8 cellular contexts compared by ENCODE assay signal in genomic region chr11:76783901-76784813, GRCh38. TPM values are rescaled to one million over a fixed set of nuclear protein-coding genes. Genes with fewer than 3 reads are reported as not detected.
A peak's percentile ranks its signal among the peaks of the same experiment; 100 is the strongest.
DNase-seq lines count a peak whose midpoint lies in the region; ATAC-seq and TF ChIP-seq lines count a peak whose summit lies in the region.

No MANE protein-coding gene starts in this region.

- H3K4me3 Mint-ChIP-seq in activated CD4-positive, alpha-beta memory T cell treated with anti-CD3 and anti-CD28 coated beads for 36 hours = peak overlapping the region; percentile 49
- H3K4me3 Mint-ChIP-seq in activated CD4-positive, alpha-beta memory T cell treated with anti-CD3 and anti-CD28 coated beads, Interleukin-2, amount 10 ng/mL, durations not matched to agents 7 days and 5 days = no peak overlapping the region
- peak overlapping the region; percentile 85 for H3K4me3 Mint-ChIP-seq in neural progenitor cell

- no peaks in the 10 kb centered on the region for H3K27me3 ChIP-seq in neural progenitor cell

- H4K20me1 ChIP-seq in neural progenitor cell (ENCODE audit: low read depth) = peaks cover 52% of the 10 kb centered on the region

- H3K79me2 ChIP-seq in neural progenitor cell (ENCODE audit: low read depth) = peaks cover 53% of the 10 kb centered on the region

- peaks cover 27% of the 10 kb centered on the region for H3F3A ChIP-seq in neural progenitor cell (ENCODE audit: low read depth)

- peaks cover 37% of the 10 kb centered on the region for H3K27me3 Mint-ChIP-seq in activated CD4-positive, alpha-beta memory T cell treated with anti-CD3 and anti-CD28 coated beads for 36 hours
- H3K27me3 Mint-ChIP-seq in activated CD4-positive, alpha-beta memory T cell treated with anti-CD3 and anti-CD28 coated beads, Interleukin-2, amount 10 ng/mL, durations not matched to agents 7 days and 5 days = peaks cover 55% of the 10 kb centered on the region
- peaks cover 8% of the 10 kb centered on the region for H3K27me3 Mint-ChIP-seq in neural progenitor cell (ENCODE audit: insufficient read depth, low read depth)

- POLR2A ChIA-PET in activated CD4-positive, alpha-beta memory T cell treated with anti-CD3 and anti-CD28 coated beads for 36 hours (lab: Charles Lee) = no interaction called here
- POLR2A ChIA-PET in activated CD4-positive, alpha-beta memory T cell treated with anti-CD3 and anti-CD28 coated beads, Interleukin-2, amount 10 ng/mL, durations not matched to agents 7 days and 5 days (lab: Charles Lee) = no interaction called here

- peaks cover 44% of the 10 kb centered on the region for H3K4me1 ChIP-seq in neural progenitor cell

- H3K4me1 Mint-ChIP-seq in activated CD4-positive, alpha-beta memory T cell treated with anti-CD3 and anti-CD28 coated beads for 36 hours (ENCODE audit: low read depth) = peaks cover 17% of the 10 kb centered on the region
- peaks cover 19% of the 10 kb centered on the region for H3K4me1 Mint-ChIP-seq in activated CD4-positive, alpha-beta memory T cell treated with anti-CD3 and anti-CD28 coated beads, Interleukin-2, amount 10 ng/mL, durations not matched to agents 7 days and 5 days
- H3K4me1 Mint-ChIP-seq in neural progenitor cell = peaks cover 53% of the 10 kb centered on the region

- CTCF ChIA-PET in activated CD4-positive, alpha-beta memory T cell treated with anti-CD3 and anti-CD28 coated beads for 36 hours (lab: Charles Lee) = interaction anchor here (0.5 to 1.4 kb wide), 2 partner anchors 14 to 129 kb away, joined by 4 to 5 read pairs; no protein-coding TSS in a partner anchor
- CTCF ChIA-PET in activated CD4-positive, alpha-beta memory T cell treated with anti-CD3 and anti-CD28 coated beads, Interleukin-2, amount 10 ng/mL, durations not matched to agents 7 days and 5 days (lab: Charles Lee) = no interaction called here

- ATAC-seq in SK-N-SH treated with all-trans-retinoic acid at 6 μM for 48 hours (peak; percentile 56), GM21526 (IDR thresholded peaks at IDR 0.05; ENCODE audit: low FRiP score, unreplicated experiment) (no peak), HG03457 (IDR thresholded peaks at IDR 0.05; ENCODE audit: unreplicated experiment) (no peak)

- H3K27ac ChIP-seq in neural progenitor cell = peak overlapping the region; percentile 94

- no peak for TF ChIP-seq CTCF in neural progenitor cell (IDR thresholded peaks at IDR 0.05)

- peak overlapping the region; percentile 80 for H3K4me3 ChIP-seq in neural progenitor cell

- peak overlapping the region; percentile 79 for H3K4me2 ChIP-seq in neural progenitor cell

- H3K9me3 ChIP-seq in neural progenitor cell (ENCODE audit: low read depth) = no peaks in the 10 kb centered on the region

- H3K9ac ChIP-seq in neural progenitor cell = peak overlapping the region; percentile 65

- no peak overlapping the region for H3K27ac Mint-ChIP-seq in activated CD4-positive, alpha-beta memory T cell treated with anti-CD3 and anti-CD28 coated beads for 36 hours
- H3K27ac Mint-ChIP-seq in activated CD4-positive, alpha-beta memory T cell treated with anti-CD3 and anti-CD28 coated beads, Interleukin-2, amount 10 ng/mL, durations not matched to agents 7 days and 5 days = no peak overlapping the region
- no peak overlapping the region for H3K27ac Mint-ChIP-seq in neural progenitor cell

- H2AFZ ChIP-seq in neural progenitor cell (replicated peaks) = peak overlapping the region; percentile 38

- H3K36me3 Mint-ChIP-seq in activated CD4-positive, alpha-beta memory T cell treated with anti-CD3 and anti-CD28 coated beads for 36 hours = no peaks in the 10 kb centered on the region
- H3K36me3 Mint-ChIP-seq in activated CD4-positive, alpha-beta memory T cell treated with anti-CD3 and anti-CD28 coated beads, Interleukin-2, amount 10 ng/mL, durations not matched to agents 7 days and 5 days (ENCODE audit: low read depth) = no peaks in the 10 kb centered on the region
- H3K36me3 Mint-ChIP-seq in neural progenitor cell = peaks cover 23% of the 10 kb centered on the region

- H3K9me3 Mint-ChIP-seq in activated CD4-positive, alpha-beta memory T cell treated with anti-CD3 and anti-CD28 coated beads for 36 hours = no peaks in the 10 kb centered on the region
- H3K9me3 Mint-ChIP-seq in activated CD4-positive, alpha-beta memory T cell treated with anti-CD3 and anti-CD28 coated beads, Interleukin-2, amount 10 ng/mL, durations not matched to agents 7 days and 5 days = no peaks in the 10 kb centered on the region
- H3K9me3 Mint-ChIP-seq in neural progenitor cell = peaks cover 2% of the 10 kb centered on the region

- no peak for DNase-seq in activated CD4-positive, alpha-beta memory T cell treated with anti-CD3 and anti-CD28 coated beads for 36 hours
- DNase-seq in activated CD4-positive, alpha-beta memory T cell treated with anti-CD3 and anti-CD28 coated beads, Interleukin-2, amount 10 ng/mL, durations not matched to agents 7 days and 5 days = no peak
- DNase-seq in fibroblast of gingiva (ENCODE audit: low read depth) = peak; percentile 65
- peak; percentile 96 for DNase-seq in neural progenitor cell (ENCODE audit: low spot score)
- no peak for DNase-seq in MV-4-11 (lab: John Stamatoyannopoulos, UW)

- no peaks in the 10 kb centered on the region for H3K36me3 ChIP-seq in neural progenitor cell

- intact Hi-C loops in activated CD4-positive, alpha-beta memory T cell treated with anti-CD3 and anti-CD28 coated beads for 36 hours (cut with micrococcal nuclease) = no loop called here

TF ChIP-seq in SK-N-SH treated with all-trans-retinoic acid at 6 μM for 48 hours, 23 proteins besides CTCF, POLR2A, EP300 and RAD21:
- TF ChIP-seq, protein P1, sequence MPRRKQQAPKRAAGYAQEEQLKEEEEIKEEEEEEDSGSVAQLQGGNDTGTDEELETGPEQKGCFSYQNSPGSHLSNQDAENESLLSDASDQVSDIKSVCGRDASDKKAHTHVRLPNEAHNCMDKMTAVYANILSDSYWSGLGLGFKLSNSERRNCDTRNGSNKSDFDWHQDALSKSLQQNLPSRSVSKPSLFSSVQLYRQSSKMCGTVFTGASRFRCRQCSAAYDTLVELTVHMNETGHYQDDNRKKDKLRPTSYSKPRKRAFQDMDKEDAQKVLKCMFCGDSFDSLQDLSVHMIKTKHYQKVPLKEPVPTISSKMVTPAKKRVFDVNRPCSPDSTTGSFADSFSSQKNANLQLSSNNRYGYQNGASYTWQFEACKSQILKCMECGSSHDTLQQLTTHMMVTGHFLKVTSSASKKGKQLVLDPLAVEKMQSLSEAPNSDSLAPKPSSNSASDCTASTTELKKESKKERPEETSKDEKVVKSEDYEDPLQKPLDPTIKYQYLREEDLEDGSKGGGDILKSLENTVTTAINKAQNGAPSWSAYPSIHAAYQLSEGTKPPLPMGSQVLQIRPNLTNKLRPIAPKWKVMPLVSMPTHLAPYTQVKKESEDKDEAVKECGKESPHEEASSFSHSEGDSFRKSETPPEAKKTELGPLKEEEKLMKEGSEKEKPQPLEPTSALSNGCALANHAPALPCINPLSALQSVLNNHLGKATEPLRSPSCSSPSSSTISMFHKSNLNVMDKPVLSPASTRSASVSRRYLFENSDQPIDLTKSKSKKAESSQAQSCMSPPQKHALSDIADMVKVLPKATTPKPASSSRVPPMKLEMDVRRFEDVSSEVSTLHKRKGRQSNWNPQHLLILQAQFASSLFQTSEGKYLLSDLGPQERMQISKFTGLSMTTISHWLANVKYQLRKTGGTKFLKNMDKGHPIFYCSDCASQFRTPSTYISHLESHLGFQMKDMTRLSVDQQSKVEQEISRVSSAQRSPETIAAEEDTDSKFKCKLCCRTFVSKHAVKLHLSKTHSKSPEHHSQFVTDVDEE (CRISPR knock-in tag; IDR thresholded peaks at IDR 0.05) = peak; percentile 38; the same call in 1 of the 2 replicates
- no peak for TF ChIP-seq OSR1 (CRISPR knock-in tag; IDR thresholded peaks at IDR 0.05)
- no peak for TF ChIP-seq ZC3H10 (CRISPR knock-in tag; IDR thresholded peaks at IDR 0.05)
- TF ChIP-seq SNAI2 (CRISPR knock-in tag; IDR thresholded peaks at IDR 0.05) = no peak

RNA-seq across cellular contexts. Expression of gene TSKU, which starts 1.0 kb away (rescaled TPM):
- total RNA-seq in activated CD4-positive, alpha-beta memory T cell treated with anti-CD3 and anti-CD28 coated beads for 36 hours = 1 to 10 TPM; 3.8 to 3.9 TPM
- 1 to 10 TPM in 1 of 2 experiments, under 1 TPM in 1; 0.85 to 1.2 TPM for total RNA-seq in activated CD4-positive, alpha-beta memory T cell treated with anti-CD3 and anti-CD28 coated beads, Interleukin-2, amount 10 ng/mL, durations not matched to agents 7 days and 5 days
- 7.1 and 22.8 TPM in 2 replicates for total RNA-seq in neural progenitor cell (ENCODE audit: low replicate concordance)

Comparison
In these comparisons a context has a peak if more than half of its experiments do, and no peak if none do; other contexts are left out.
1. DNase-seq: peak in fibroblast of gingiva (single experiment) and neural progenitor cell (single experiment); none in activated CD4-positive, alpha-beta memory T cell treated with anti-CD3 and anti-CD28 coated beads for 36 hours (single experiment), activated CD4-positive, alpha-beta memory T cell treated with anti-CD3 and anti-CD28 coated beads, Interleukin-2, amount 10 ng/mL, durations not matched to agents 7 days and 5 days (single experiment) and MV-4-11 (single experiment).